ENCODE assay signal across 1 cellular context in genomic region chr6:33344771-33345697, GRCh38.
TF ChIP-seq lines count a peak whose summit lies in the region.

No MANE protein-coding gene starts in this region.

TF ChIP-seq in K562, 482 proteins besides CTCF, POLR2A, EP300 and RAD21 (continues in another document):
- TF ChIP-seq RBM15 (IDR thresholded peaks at IDR 0.05; ENCODE audit: insufficient read depth, low read length), result no peak
- peak; percentile 87 for TF ChIP-seq HES1 (IDR thresholded peaks at IDR 0.05; ENCODE audit: low read depth)
- peak; percentile 87 for TF ChIP-seq ARID1B (IDR thresholded peaks at IDR 0.05)
- TF ChIP-seq ZFP91 (CRISPR knock-in tag; IDR thresholded peaks at IDR 0.05), result peak; percentile 59; the same call in 1 of the 2 replicates
- TF ChIP-seq ZEB2 (IDR thresholded peaks at IDR 0.05), result peak; percentile 93
- peak; percentile 68 for TF ChIP-seq MTA2 (IDR thresholded peaks at IDR 0.05; ENCODE audit: low read depth)
- TF ChIP-seq TEAD1 (CRISPR knock-in tag; IDR thresholded peaks at IDR 0.05), result peak; percentile 59 to 91; a peak in 2 of 4 replicates
- TF ChIP-seq ZBTB12 (CRISPR knock-in tag; IDR thresholded peaks at IDR 0.05), result no peak
- TF ChIP-seq CCNT2 (IDR thresholded peaks at IDR 0.05; ENCODE audit: borderline replicate concordance, extremely low read depth, insufficient read length, low read depth, low read length), result no peak
- TF ChIP-seq BRF1 (IDR thresholded peaks at IDR 0.05; ENCODE audit: borderline replicate concordance, extremely low read depth, insufficient read length), result no peak
- peak; percentile 68 to 74 for TF ChIP-seq FOXK2 (conservative IDR thresholded peaks at IDR 0.05 in 1 of 2, IDR thresholded peaks at IDR 0.05 in 1 of 2; ENCODE audit: low read depth in 2 of 2)
- TF ChIP-seq NRF1 (conservative IDR thresholded peaks at IDR 0.05 in 1 of 2, IDR thresholded peaks at IDR 0.05 in 1 of 2), result peak; percentile 46 to 50; a peak in 2 of 4 replicates
- TF ChIP-seq, protein P1, sequence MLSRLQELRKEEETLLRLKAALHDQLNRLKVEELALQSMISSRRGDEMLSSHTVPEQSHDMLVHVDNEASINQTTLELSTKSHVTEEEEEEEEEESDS (CRISPR knock-in tag; IDR thresholded peaks at IDR 0.05), result no peak
- TF ChIP-seq FOXM1 (IDR thresholded peaks at IDR 0.05; ENCODE audit: low read depth), result 0 out of 2 replicates have a peak, but pooled peaks have one; percentile 35
- TF ChIP-seq FOXM1 (CRISPR knock-in tag; IDR thresholded peaks at IDR 0.05; ENCODE audit: low read depth), result no peak
- peak; percentile 81 for TF ChIP-seq HDAC2 (IDR thresholded peaks at IDR 0.05)
- TF ChIP-seq, protein P2, sequence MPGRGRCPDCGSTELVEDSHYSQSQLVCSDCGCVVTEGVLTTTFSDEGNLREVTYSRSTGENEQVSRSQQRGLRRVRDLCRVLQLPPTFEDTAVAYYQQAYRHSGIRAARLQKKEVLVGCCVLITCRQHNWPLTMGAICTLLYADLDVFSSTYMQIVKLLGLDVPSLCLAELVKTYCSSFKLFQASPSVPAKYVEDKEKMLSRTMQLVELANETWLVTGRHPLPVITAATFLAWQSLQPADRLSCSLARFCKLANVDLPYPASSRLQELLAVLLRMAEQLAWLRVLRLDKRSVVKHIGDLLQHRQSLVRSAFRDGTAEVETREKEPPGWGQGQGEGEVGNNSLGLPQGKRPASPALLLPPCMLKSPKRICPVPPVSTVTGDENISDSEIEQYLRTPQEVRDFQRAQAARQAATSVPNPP (IDR thresholded peaks at IDR 0.05; ENCODE audit: borderline replicate concordance, insufficient read depth, insufficient read length), result no peak
- no peak for TF ChIP-seq PHF8 (IDR thresholded peaks at IDR 0.05; ENCODE audit: borderline replicate concordance, low read length)
- no peak for TF ChIP-seq SREBF1 (IDR thresholded peaks at IDR 0.05; ENCODE audit: borderline replicate concordance, low read depth, low read length)
- peak; percentile 27; the same call in 1 of the 2 replicates for TF ChIP-seq MYC (IDR thresholded peaks at IDR 0.05; ENCODE audit: low read depth, low read length)
- no peak for TF ChIP-seq MYC (CRISPR knock-in tag; IDR thresholded peaks at IDR 0.05; ENCODE audit: borderline replicate concordance, low read depth)
- TF ChIP-seq CTBP1 (IDR thresholded peaks at IDR 0.05; ENCODE audit: borderline replicate concordance), result peak; percentile 81
- no peak for TF ChIP-seq PYGO2 (tag; IDR thresholded peaks at IDR 0.05)
- peak; percentile 90 for TF ChIP-seq VEZF1 (CRISPR knock-in tag; IDR thresholded peaks at IDR 0.05)
- no peak for TF ChIP-seq HMGN3 (IDR thresholded peaks at IDR 0.05; ENCODE audit: borderline replicate concordance, extremely low read depth, insufficient read length, low read depth, low read length)
- TF ChIP-seq SMAD1 (IDR thresholded peaks at IDR 0.05; ENCODE audit: low read depth, low read length, partially characterized antibody), result no peak
- TF ChIP-seq MBD2 (IDR thresholded peaks at IDR 0.05; ENCODE audit: borderline replicate concordance, low read depth), result peak; percentile 14; the same call in 1 of the 2 replicates
- TF ChIP-seq, protein P3, sequence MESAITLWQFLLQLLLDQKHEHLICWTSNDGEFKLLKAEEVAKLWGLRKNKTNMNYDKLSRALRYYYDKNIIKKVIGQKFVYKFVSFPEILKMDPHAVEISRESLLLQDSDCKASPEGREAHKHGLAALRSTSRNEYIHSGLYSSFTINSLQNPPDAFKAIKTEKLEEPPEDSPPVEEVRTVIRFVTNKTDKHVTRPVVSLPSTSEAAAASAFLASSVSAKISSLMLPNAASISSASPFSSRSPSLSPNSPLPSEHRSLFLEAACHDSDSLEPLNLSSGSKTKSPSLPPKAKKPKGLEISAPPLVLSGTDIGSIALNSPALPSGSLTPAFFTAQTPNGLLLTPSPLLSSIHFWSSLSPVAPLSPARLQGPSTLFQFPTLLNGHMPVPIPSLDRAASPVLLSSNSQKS (CRISPR knock-in tag; IDR thresholded peaks at IDR 0.05), result no peak
- TF ChIP-seq TCF3 (CRISPR knock-in tag; IDR thresholded peaks at IDR 0.05), result peak; percentile 87
- no peak for TF ChIP-seq ZNF253 (CRISPR knock-in tag; conservative IDR thresholded peaks at IDR 0.05)
- no peak for TF ChIP-seq KLF6 (CRISPR knock-in tag; IDR thresholded peaks at IDR 0.05; ENCODE audit: borderline replicate concordance)
- TF ChIP-seq GTF2A2 (tag; IDR thresholded peaks at IDR 0.05), result no peak
- TF ChIP-seq GTF3C2 (IDR thresholded peaks at IDR 0.05; ENCODE audit: borderline replicate concordance, extremely low read depth, insufficient read length), result no peak
- peak; percentile 41; the same call in 1 of the 2 replicates for TF ChIP-seq EP400 (IDR thresholded peaks at IDR 0.05)
- TF ChIP-seq SUPT5H (IDR thresholded peaks at IDR 0.05), result no peak
- peak; percentile 23; the same call in 1 of the 2 replicates for TF ChIP-seq FOXK1 (CRISPR knock-in tag; IDR thresholded peaks at IDR 0.05; ENCODE audit: borderline replicate concordance)
- TF ChIP-seq HDAC6 (IDR thresholded peaks at IDR 0.05; ENCODE audit: low read depth, low read length), result no peak
- TF ChIP-seq, protein P4, sequence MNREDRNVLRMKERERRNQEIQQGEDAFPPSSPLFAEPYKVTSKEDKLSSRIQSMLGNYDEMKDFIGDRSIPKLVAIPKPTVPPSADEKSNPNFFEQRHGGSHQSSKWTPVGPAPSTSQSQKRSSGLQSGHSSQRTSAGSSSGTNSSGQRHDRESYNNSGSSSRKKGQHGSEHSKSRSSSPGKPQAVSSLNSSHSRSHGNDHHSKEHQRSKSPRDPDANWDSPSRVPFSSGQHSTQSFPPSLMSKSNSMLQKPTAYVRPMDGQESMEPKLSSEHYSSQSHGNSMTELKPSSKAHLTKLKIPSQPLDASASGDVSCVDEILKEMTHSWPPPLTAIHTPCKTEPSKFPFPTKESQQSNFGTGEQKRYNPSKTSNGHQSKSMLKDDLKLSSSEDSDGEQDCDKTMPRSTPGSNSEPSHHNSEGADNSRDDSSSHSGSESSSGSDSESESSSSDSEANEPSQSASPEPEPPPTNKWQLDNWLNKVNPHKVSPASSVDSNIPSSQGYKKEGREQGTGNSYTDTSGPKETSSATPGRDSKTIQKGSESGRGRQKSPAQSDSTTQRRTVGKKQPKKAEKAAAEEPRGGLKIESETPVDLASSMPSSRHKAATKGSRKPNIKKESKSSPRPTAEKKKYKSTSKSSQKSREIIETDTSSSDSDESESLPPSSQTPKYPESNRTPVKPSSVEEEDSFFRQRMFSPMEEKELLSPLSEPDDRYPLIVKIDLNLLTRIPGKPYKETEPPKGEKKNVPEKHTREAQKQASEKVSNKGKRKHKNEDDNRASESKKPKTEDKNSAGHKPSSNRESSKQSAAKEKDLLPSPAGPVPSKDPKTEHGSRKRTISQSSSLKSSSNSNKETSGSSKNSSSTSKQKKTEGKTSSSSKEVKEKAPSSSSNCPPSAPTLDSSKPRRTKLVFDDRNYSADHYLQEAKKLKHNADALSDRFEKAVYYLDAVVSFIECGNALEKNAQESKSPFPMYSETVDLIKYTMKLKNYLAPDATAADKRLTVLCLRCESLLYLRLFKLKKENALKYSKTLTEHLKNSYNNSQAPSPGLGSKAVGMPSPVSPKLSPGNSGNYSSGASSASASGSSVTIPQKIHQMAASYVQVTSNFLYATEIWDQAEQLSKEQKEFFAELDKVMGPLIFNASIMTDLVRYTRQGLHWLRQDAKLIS (CRISPR knock-in tag; IDR thresholded peaks at IDR 0.05), result no peak
- no peak for TF ChIP-seq ZC3H11A (IDR thresholded peaks at IDR 0.05; ENCODE audit: low read depth, low read length)
- no peak for TF ChIP-seq ETS2 (tag; IDR thresholded peaks at IDR 0.05; ENCODE audit: borderline replicate concordance, poor library complexity, severe bottlenecking)
- TF ChIP-seq PREB (CRISPR knock-in tag; IDR thresholded peaks at IDR 0.05), result peak; percentile 86; the same call in 1 of the 2 replicates
- TF ChIP-seq ZNF740 (CRISPR knock-in tag; IDR thresholded peaks at IDR 0.05), result peak; percentile 94
- TF ChIP-seq ZNF740 (tag; IDR thresholded peaks at IDR 0.05), result peak in 1 of 2 experiments; percentile 91; a peak in 2 of 4 replicates
- TF ChIP-seq ZNF778 (CRISPR knock-in tag; IDR thresholded peaks at IDR 0.05), result no peak
- no peak for TF ChIP-seq POLR2B (IDR thresholded peaks at IDR 0.05; ENCODE audit: low read depth, partially characterized antibody)
- no peak for TF ChIP-seq HNRNPK (IDR thresholded peaks at IDR 0.05; ENCODE audit: low read depth, low read length, poor library complexity, severe bottlenecking)
- peak; percentile 92 for TF ChIP-seq DPF2 (IDR thresholded peaks at IDR 0.05)
- TF ChIP-seq ZSCAN29 (IDR thresholded peaks at IDR 0.05), result peak; percentile 61; the same call in 1 of the 2 replicates
- peak; percentile 45; the same call in 1 of the 2 replicates for TF ChIP-seq CC2D1A (IDR thresholded peaks at IDR 0.05)
- peak; percentile 58; the same call in 1 of the 2 replicates for TF ChIP-seq MTA3 (IDR thresholded peaks at IDR 0.05; ENCODE audit: borderline replicate concordance)
- TF ChIP-seq CHD4 (IDR thresholded peaks at IDR 0.05; ENCODE audit: insufficient read depth, insufficient replicate concordance, low read depth, low read length, poor library complexity, severe bottlenecking), result no peak
